17 cellular contexts compared by ENCODE assay signal in the genomic region with DNA sequence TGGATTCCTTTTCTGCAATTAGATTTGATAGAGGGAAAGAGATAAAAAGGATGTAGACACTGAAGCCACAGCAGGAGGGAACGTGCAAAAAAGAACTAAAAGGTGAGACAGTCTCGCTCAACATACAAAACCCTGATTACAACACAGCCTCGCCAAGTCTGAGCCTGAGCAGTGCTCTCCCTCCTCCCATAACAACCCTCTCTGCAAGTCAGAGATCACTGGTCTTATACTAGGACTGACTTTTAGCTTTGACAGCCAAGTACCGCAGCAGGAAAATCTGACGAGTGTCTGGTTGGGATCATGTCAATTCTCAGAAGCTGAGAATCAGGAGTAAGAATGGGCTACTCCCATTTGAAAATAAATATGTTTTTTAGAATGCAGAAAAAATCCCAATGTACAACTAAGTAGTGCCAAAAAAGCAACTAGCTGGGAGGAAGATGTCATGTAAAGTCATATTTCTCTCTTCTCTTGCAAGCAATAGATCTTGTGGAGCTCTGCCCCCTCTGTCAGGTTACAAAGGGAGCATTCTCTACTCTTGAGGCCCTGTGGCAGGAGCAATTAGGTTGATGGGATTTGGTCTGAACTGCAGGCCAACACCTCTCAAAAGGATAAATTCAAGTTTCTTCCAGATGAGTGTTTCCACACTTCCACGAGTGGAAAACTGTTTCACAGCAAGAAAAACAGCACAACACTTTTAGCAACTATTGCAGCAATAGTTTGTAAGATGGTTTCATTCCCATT.
"Had no signal": no experiment of that assay in that cellular context is flagged by ENCODE, and none has a peak within 500 bp of the region (broad histone marks: within the 10 kb centered on the region; RNA-seq: fewer than 3 reads in every experiment).

No MANE protein-coding gene starts in this region.

- H3K9me3 ChIP-seq: ascending aorta, esophagus squamous epithelium, right atrium auricular region, transverse colon had no signal

- DNase-seq: activated CD4-positive, alpha-beta T cell treated with anti-CD3 and anti-CD28 coated beads for 1 hour; activated CD4-positive, alpha-beta T cell treated with anti-CD3 and anti-CD28 coated beads, Interleukin-2, amount 50 U/mL, for 4 hours; activated gamma-delta T cell; cerebellar nuclear complex; effector CD4-positive, alpha-beta T cell; esophagus squamous epithelium; immature natural killer cell; stimulated activated naive CD8-positive, alpha-beta T cell treated with anti-CD3 and anti-CD28 coated beads, Interleukin-15, Interleukin-2, amounts not matched to agents 100 U/mL and 50 U/mL, for 24 hours; SW 1271; T-helper 2 cell; transverse colon had no signal

- H3K4me3 ChIP-seq: ascending aorta, esophagus squamous epithelium, right atrium auricular region, transverse colon had no signal

- FAIRE-seq: bronchial epithelial cell, endothelial cell of umbilical vein had no signal

- H3K27me3 ChIP-seq: ascending aorta, esophagus squamous epithelium, right atrium auricular region, transverse colon had no signal

- H3K27ac ChIP-seq: ascending aorta, VCaP had no signal

- ATAC-seq: natural killer cell treated with Interleukin-12 subunit alpha and Interleukin-12 subunit beta and Interleukin-15 and Interleukin-18, amount 100 ng/mL, for 72 hours; stimulated activated naive CD8-positive, alpha-beta T cell treated with anti-CD3 and anti-CD28 coated beads, Interleukin-15, Interleukin-2, amounts not matched to agents 100 U/mL and 50 U/mL, for 24 hours had no signal

- H3K36me3 ChIP-seq: ascending aorta, esophagus squamous epithelium, right atrium auricular region, transverse colon had no signal
